In genomic region chr11:106463796-106464201, GRCh38 we compare ENCODE assay signal across 22 cellular contexts.
DNase-seq lines count a peak whose midpoint lies in the region; ATAC-seq and TF ChIP-seq lines count a peak whose summit lies in the region.
"Had no signal": no experiment of that assay in that cellular context is flagged by ENCODE, and none has a peak within 500 bp of the region (broad histone marks: within the 10 kb centered on the region; RNA-seq: fewer than 3 reads in every experiment).

No MANE protein-coding gene starts in this region.

- H3K4me3 Mint-ChIP-seq in progenitor cell of endocrine pancreas (ENCODE audit: low read depth), result no peak overlapping the region
- H3K4me3 Mint-ChIP-seq in T-helper 17 cell, result no peak overlapping the region
- H3K4me3 Mint-ChIP-seq: activated T-cell treated with anti-CD3 and anti-CD28 coated beads, Interleukin-2, amount 50 U/mL, for 4 hours; endodermal cell had no signal

- peaks cover 3% of the 10 kb centered on the region for H3K9me3 Mint-ChIP-seq in progenitor cell of endocrine pancreas (ENCODE audit: low read depth)
- H3K9me3 Mint-ChIP-seq: endodermal cell had no signal

- no peaks in the 10 kb centered on the region for H3K4me1 ChIP-seq in BE2C
- H3K4me1 ChIP-seq: psoas muscle had no signal

- H3K4me1 Mint-ChIP-seq in progenitor cell of endocrine pancreas (ENCODE audit: low read depth) (peaks cover 87% of the 10 kb centered on the region), T-helper 17 cell (no peaks in the 10 kb centered on the region)

- no peaks in the 10 kb centered on the region for H3K27me3 Mint-ChIP-seq in progenitor cell of endocrine pancreas
- no peaks in the 10 kb centered on the region for H3K27me3 Mint-ChIP-seq in T-helper 17 cell

- H3K36me3 Mint-ChIP-seq in progenitor cell of endocrine pancreas (ENCODE audit: insufficient read depth), result no peaks in the 10 kb centered on the region
- no peaks in the 10 kb centered on the region for H3K36me3 Mint-ChIP-seq in T-helper 17 cell (ENCODE audit: low read depth)

- no peak overlapping the region for H3K27ac ChIP-seq in substantia nigra (ENCODE audit: low read depth, low read length, poor library complexity, severe bottlenecking)
- H3K27ac ChIP-seq: psoas muscle, upper lobe of right lung had no signal

- no peak for ATAC-seq in T-helper 17 cell
- ATAC-seq: activated CD4-positive, CD25-positive, alpha-beta regulatory T cell treated with anti-CD3 and anti-CD28 coated beads, Interleukin-2, amount 50 U/mL, for 24 hours; activated T-cell treated with anti-CD3 and anti-CD28 coated beads, Interleukin-2, amount 50 U/mL, for 4 hours; psoas muscle; upper lobe of right lung had no signal

- DNase-seq in M059J (ENCODE audit: low read depth) (peak; percentile 30), cerebellum (ENCODE audit: low spot score) (peak; percentile 26), iris pigment epithelial cell (ENCODE audit: low read depth) (peak; percentile 79), progenitor cell of endocrine pancreas (ENCODE audit: low spot score, unreplicated experiment) (no peak), BE2C (no peak), T-helper 17 cell (no peak), substantia nigra (lab: John Stamatoyannopoulos, UW) (no peak)
- no peak for DNase-seq in stimulated activated CD4-positive, alpha-beta T cell treated with anti-CD3 and anti-CD28 coated beads, Interleukin-12 subunit alpha, Interleukin-12 subunit beta, amount 100 ng/mL, for 4 hours
- DNase-seq: activated naive CD4-positive, alpha-beta T cell treated with Interleukin-2 at 50 U/mL for 16 hours; activated T-cell treated with anti-CD3 and anti-CD28 coated beads, Interleukin-2, amount 50 U/mL, for 4 hours; DND-41; endodermal cell; GOT3; Karpas-422; NCI-H1105; NCI-H2081; psoas muscle; RPMI8226; stimulated activated CD4-positive, alpha-beta T cell treated with anti-CD3 and anti-CD28 coated beads, Interleukin-4, amount 100 ng/mL, for 4 hours; T1000; upper lobe of right lung had no signal

- H3K27me3 ChIP-seq in BE2C, result no peaks in the 10 kb centered on the region
- H3K27me3 ChIP-seq: upper lobe of right lung had no signal

- H3K36me3 ChIP-seq in BE2C, result no peaks in the 10 kb centered on the region
- H3K36me3 ChIP-seq: upper lobe of right lung had no signal

- H3K4me3 ChIP-seq in BE2C (ENCODE audit: low read depth, low read length), result no peak overlapping the region
- H3K4me3 ChIP-seq: psoas muscle, upper lobe of right lung had no signal

- TF ChIP-seq CTCF in progenitor cell of endocrine pancreas (IDR thresholded peaks at IDR 0.05; ENCODE audit: unreplicated experiment) (no peak), BE2C (IDR thresholded peaks at IDR 0.05; ENCODE audit: low read depth, low read length) (no peak)

- H3K27ac Mint-ChIP-seq in progenitor cell of endocrine pancreas (peak overlapping the region; percentile 43), T-helper 17 cell (no peak overlapping the region)
- H3K27ac Mint-ChIP-seq: endodermal cell had no signal

- H3K9me3 ChIP-seq in BE2C (no peaks in the 10 kb centered on the region), T-helper 17 cell (ENCODE audit: control insufficient read depth, low read length, poor library complexity, severe bottlenecking) (no peaks in the 10 kb centered on the region)
- H3K9me3 ChIP-seq: psoas muscle, upper lobe of right lung had no signal

Comparison
In these comparisons a context has a peak if more than half of its experiments do, and no peak if none do; other contexts are left out.
1. DNase-seq: peak in M059J (single experiment), cerebellum (single experiment) and iris pigment epithelial cell (single experiment); none in progenitor cell of endocrine pancreas (single experiment), BE2C (single experiment), stimulated activated CD4-positive, alpha-beta T cell treated with anti-CD3 and anti-CD28 coated beads, Interleukin-12 subunit alpha, Interleukin-12 subunit beta, amount 100 ng/mL, for 4 hours (single experiment), T-helper 17 cell (0 of 3) and substantia nigra (0 of 49).